In the genomic region with DNA sequence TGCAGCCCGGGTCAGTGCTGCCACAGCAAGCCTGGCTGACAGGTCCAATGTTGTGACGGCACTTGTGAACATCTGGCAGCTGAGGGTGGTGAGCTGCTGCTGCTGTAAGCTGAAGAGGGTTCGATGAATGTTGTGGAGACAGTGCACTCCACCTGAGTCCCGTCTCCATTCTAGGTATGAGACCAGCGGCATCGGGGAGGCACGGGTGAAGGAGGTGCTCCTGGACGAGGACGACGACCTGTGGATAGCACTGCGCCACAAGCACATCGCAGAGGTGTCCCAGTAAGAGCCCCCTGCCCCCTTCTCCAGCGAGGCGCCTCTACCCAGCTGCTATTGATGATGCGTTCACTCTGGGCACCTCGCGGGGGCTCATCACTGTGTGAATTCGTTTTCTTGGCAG, we compare ENCODE assay signal across 25 cellular contexts. TPM values are rescaled to one million over a fixed set of nuclear protein-coding genes. Genes with fewer than 3 reads are reported as not detected.
"Had no signal": no experiment of that assay in that cellular context is flagged by ENCODE, and none has a peak within 500 bp of the region (broad histone marks: within the 10 kb centered on the region; RNA-seq: fewer than 3 reads in every experiment).

No MANE protein-coding gene starts in this region.

- H3K4me3 Mint-ChIP-seq: effector memory CD8-positive, alpha-beta T cell; immature natural killer cell; memory B cell; mesothelial cell of epicardium; natural killer cell; neural progenitor cell; stimulated activated effector memory CD8-positive, alpha-beta T cell treated with anti-CD3 and anti-CD28 coated beads, Interleukin-12 subunit alpha, Interleukin-12 subunit beta, amount 100 ng/mL, for 72 hours had no signal

- H3K4me3 ChIP-seq: esophagus muscularis mucosa, gastrocnemius medialis, left ventricle myocardium inferior, lower lobe of right lung, neural progenitor cell, psoas muscle, right lobe of liver, testis, transverse colon had no signal

- H3K27ac Mint-ChIP-seq: effector memory CD8-positive, alpha-beta T cell; immature natural killer cell; memory B cell; mesothelial cell of epicardium; natural killer cell; neural progenitor cell; stimulated activated effector memory CD8-positive, alpha-beta T cell treated with anti-CD3 and anti-CD28 coated beads, Interleukin-12 subunit alpha, Interleukin-12 subunit beta, amount 100 ng/mL, for 72 hours had no signal

- H3K36me3 Mint-ChIP-seq: immature natural killer cell; memory B cell; natural killer cell; stimulated activated effector memory CD8-positive, alpha-beta T cell treated with anti-CD3 and anti-CD28 coated beads, Interleukin-12 subunit alpha, Interleukin-12 subunit beta, amount 100 ng/mL, for 72 hours had no signal

- H2AFZ ChIP-seq: neural progenitor cell had no signal

- H3K4me1 Mint-ChIP-seq: immature natural killer cell; memory B cell; natural killer cell; stimulated activated effector memory CD8-positive, alpha-beta T cell treated with anti-CD3 and anti-CD28 coated beads, Interleukin-12 subunit alpha, Interleukin-12 subunit beta, amount 100 ng/mL, for 72 hours had no signal

- H3K9me3 Mint-ChIP-seq: effector memory CD8-positive, alpha-beta T cell; immature natural killer cell; memory B cell; mesothelial cell of epicardium; natural killer cell; neural progenitor cell; stimulated activated effector memory CD8-positive, alpha-beta T cell treated with anti-CD3 and anti-CD28 coated beads, Interleukin-12 subunit alpha, Interleukin-12 subunit beta, amount 100 ng/mL, for 72 hours had no signal

- H3K27ac ChIP-seq: epithelial cell of prostate, gastrocnemius medialis, left ventricle myocardium inferior, lower lobe of right lung, neural progenitor cell, psoas muscle, right lobe of liver, testis, transverse colon had no signal

- FAIRE-seq: keratinocyte had no signal

- H3K36me3 ChIP-seq: neural progenitor cell, right lobe of liver, transverse colon had no signal

- DNase-seq: cortex of kidney; effector memory CD8-positive, alpha-beta T cell; gastrocnemius medialis; immature natural killer cell; left ventricle myocardium inferior; lower lobe of right lung; natural killer cell; occipital lobe; psoas muscle; retina; right lobe of liver; stimulated activated CD4-positive, alpha-beta T cell treated with anti-CD3 and anti-CD28 coated beads, Interleukin-4, amount 100 ng/mL, for 1 hour; stimulated activated CD8-positive, alpha-beta memory T cell treated with anti-CD3 and anti-CD28 coated beads, Interleukin-4, amount 100 ng/mL, for 48 hours; stimulated activated naive CD8-positive, alpha-beta T cell treated with anti-CD3 and anti-CD28 coated beads, Interleukin-15, Interleukin-2, amounts not matched to agents 100 U/mL and 50 U/mL, for 24 hours; testis; transverse colon had no signal

- H3K4me1 ChIP-seq: esophagus muscularis mucosa, gastrocnemius medialis, neural progenitor cell, psoas muscle, right lobe of liver, testis had no signal

- ATAC-seq: effector memory CD8-positive, alpha-beta T cell; gastrocnemius medialis; lower lobe of right lung; natural killer cell; psoas muscle; right lobe of liver; stimulated activated effector memory CD8-positive, alpha-beta T cell treated with anti-CD3 and anti-CD28 coated beads, Interleukin-12 subunit alpha, Interleukin-12 subunit beta, amount 100 ng/mL, for 72 hours; stimulated activated naive CD8-positive, alpha-beta T cell treated with anti-CD3 and anti-CD28 coated beads, Interleukin-15, Interleukin-2, amounts not matched to agents 100 U/mL and 50 U/mL, for 24 hours had no signal

- H3K9me3 ChIP-seq: esophagus muscularis mucosa, gastrocnemius medialis, left ventricle myocardium inferior, lower lobe of right lung, psoas muscle, right lobe of liver, testis, transverse colon had no signal

- H3K4me2 ChIP-seq: neural progenitor cell had no signal

- H3K27me3 ChIP-seq: esophagus muscularis mucosa, gastrocnemius medialis, neural progenitor cell, right lobe of liver, testis, transverse colon had no signal

RNA-seq across cellular contexts. Expression of a gene that starts 38.9 kb away (rescaled TPM):
- total RNA-seq: gastrocnemius medialis, left ventricle myocardium inferior, natural killer cell, transverse colon had no signal
- polyA plus RNA-seq: keratinocyte had no signal

RNA-seq across cellular contexts. Expression of a gene that starts 48.0 kb away (rescaled TPM):
- total RNA-seq: fibroblast of villous mesenchyme, gastrocnemius medialis, myocyte, occipital lobe, transverse colon had no signal
- polyA plus RNA-seq: keratinocyte had no signal
